In the genomic region with DNA sequence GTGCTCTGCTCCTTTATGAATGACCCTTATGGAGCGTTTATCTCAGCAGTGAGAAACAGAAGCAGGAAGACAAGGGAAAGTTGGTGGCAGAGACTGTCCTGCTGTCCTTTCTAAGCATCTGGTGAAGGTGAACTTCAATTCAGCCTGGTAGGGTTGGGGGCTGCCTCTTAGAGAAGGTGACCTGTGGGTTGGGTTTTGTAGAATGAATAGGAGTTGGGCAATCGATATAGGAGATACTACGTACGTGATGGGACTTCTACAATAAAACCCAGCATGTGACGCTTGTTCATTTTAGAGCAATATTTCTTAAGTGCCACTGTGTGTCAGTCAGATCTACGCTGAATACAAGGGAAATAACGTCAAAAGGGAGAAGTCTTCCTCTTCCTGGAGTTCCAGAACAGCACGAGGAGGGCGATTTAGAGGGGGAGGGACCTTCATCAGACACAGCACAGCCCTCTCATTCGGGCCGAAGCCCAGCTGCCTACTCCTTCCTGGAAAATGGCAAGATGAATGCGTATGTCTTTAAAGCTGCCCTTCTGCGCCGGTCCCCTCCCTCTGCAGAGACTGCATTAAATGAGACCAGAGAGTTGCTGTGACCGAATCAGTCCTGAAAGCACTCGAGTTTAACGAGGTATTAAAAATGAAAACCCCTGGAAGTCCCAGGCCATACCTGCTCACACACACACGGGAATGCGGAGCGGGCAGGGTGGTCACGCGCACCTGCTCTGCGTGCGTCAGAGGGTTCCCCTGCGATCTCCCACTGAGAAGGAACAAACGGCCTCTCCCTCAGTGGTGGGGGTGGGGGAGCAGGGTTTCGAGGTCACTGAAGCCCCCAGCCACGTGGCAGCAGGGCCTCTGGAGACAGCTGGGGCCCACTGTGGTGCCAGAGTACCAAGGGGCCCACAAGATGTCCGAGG, we compare ENCODE assay signal across 2 cellular contexts.
TF ChIP-seq lines count a peak whose summit lies in the region.

No MANE protein-coding gene starts in this region.

TF ChIP-seq in HepG2, 621 proteins besides CTCF, POLR2A, EP300 and RAD21:
- no peak for TF ChIP-seq ZNF263 (CRISPR knock-in tag; IDR thresholded peaks at IDR 0.05)
- TF ChIP-seq, protein P1, sequence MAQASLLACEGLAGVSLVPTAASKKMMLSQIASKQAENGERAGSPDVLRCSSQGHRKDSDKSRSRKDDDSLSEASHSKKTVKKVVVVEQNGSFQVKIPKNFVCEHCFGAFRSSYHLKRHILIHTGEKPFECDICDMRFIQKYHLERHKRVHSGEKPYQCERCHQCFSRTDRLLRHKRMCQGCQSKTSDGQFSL (CRISPR knock-in tag; IDR thresholded peaks at IDR 0.05), result no peak
- no peak for TF ChIP-seq CCAR2 (optimal IDR thresholded peaks at IDR 0.05; ENCODE audit: low read depth, low read length)
- no peak for TF ChIP-seq MZF1 (CRISPR knock-in tag; IDR thresholded peaks at IDR 0.05; ENCODE audit: borderline replicate concordance)
- no peak for TF ChIP-seq PHF8 (CRISPR knock-in tag; IDR thresholded peaks at IDR 0.05)
- TF ChIP-seq HDAC1 (CRISPR knock-in tag; IDR thresholded peaks at IDR 0.05), result no peak

TF ChIP-seq in IMR-90, 13 proteins besides CTCF, POLR2A, EP300 and RAD21:
- TF ChIP-seq SMC3 (IDR thresholded peaks at IDR 0.05; ENCODE audit: low read depth, low read length) (no peak), CEBPB (IDR thresholded peaks at IDR 0.05; ENCODE audit: low read depth, low read length) (no peak), RCOR1 (IDR thresholded peaks at IDR 0.05; ENCODE audit: insufficient replicate concordance, low read length) (no peak), CHD1 (IDR thresholded peaks at IDR 0.05; ENCODE audit: low read depth, low read length) (no peak), BHLHE40 (IDR thresholded peaks at IDR 0.05; ENCODE audit: low read depth, low read length) (no peak), MAZ (IDR thresholded peaks at IDR 0.05; ENCODE audit: borderline replicate concordance, low read depth, low read length) (no peak), MXI1 (IDR thresholded peaks at IDR 0.05; ENCODE audit: borderline replicate concordance, low read depth, low read length) (no peak), FOS (IDR thresholded peaks at IDR 0.05; ENCODE audit: low read depth, low read length) (no peak), RFX5 (IDR thresholded peaks at IDR 0.05; ENCODE audit: low read depth, low read length) (no peak), NFE2L2 (IDR thresholded peaks at IDR 0.05; ENCODE audit: low read depth, low read length) (no peak), ELK1 (IDR thresholded peaks at IDR 0.05; ENCODE audit: borderline replicate concordance, low read depth, low read length) (no peak)
- TF ChIP-seq, protein P2, sequence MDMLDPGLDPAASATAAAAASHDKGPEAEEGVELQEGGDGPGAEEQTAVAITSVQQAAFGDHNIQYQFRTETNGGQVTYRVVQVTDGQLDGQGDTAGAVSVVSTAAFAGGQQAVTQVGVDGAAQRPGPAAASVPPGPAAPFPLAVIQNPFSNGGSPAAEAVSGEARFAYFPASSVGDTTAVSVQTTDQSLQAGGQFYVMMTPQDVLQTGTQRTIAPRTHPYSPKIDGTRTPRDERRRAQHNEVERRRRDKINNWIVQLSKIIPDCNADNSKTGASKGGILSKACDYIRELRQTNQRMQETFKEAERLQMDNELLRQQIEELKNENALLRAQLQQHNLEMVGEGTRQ (IDR thresholded peaks at IDR 0.05; ENCODE audit: low read depth, low read length), result no peak
